In the genomic region with DNA sequence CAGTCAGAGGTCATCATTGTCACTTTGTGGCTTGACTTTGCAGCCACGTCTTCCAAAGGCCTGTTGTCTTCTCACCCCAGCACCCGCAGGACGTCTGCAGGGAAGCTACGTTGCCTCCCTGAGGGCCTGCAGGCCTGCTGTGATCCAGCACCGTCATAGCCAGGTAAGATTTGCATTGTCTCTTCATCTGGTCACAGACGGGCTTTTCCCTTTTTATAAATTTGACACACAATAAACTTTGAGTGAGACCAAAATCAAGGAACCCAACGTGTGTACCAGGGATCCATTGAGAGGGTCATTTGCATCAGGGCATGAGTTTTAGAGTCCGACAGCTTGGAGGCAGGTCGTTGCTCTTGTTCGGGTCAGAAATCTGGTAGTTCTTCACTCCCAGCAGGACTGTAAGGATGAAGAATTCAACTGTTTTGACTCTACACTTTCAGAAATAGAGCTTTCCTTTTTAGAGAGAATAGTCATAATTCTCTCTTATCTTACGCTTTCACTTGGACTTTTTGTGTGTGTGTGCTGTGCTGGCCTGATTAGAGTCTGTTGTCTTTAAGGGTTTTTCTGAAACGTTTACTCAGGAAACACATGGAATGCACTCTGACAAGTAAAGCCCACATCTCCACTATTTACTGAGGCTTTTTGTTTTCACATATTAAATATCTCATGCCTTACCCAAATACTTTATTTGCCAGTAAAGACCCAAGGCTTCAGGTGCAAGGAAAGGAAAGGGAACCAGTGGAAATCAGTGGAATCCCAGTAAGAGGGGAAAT, we compare ENCODE assay signal across 9 cellular contexts.
DNase-seq lines count a peak whose midpoint lies in the region; ATAC-seq lines count a peak whose summit lies in the region.
"Had no signal": no experiment of that assay in that cellular context is flagged by ENCODE, and none has a peak within 500 bp of the region (broad histone marks: within the 10 kb centered on the region; RNA-seq: fewer than 3 reads in every experiment).

No MANE protein-coding gene starts in this region.

- no peaks in the 10 kb centered on the region; the same call in 1 of the 2 replicates for H3K9me3 ChIP-seq in HAP-1

- no peaks in the 10 kb centered on the region for H3K4me1 ChIP-seq in HAP-1

- peak; percentile 78 for DNase-seq in activated effector memory CD4-positive, alpha-beta T cell treated with anti-CD3 and anti-CD28 coated beads, Interleukin-2, amount 50 U/mL, for 16 hours
- DNase-seq in stimulated activated CD4-positive, alpha-beta T cell treated with anti-CD3 and anti-CD28 coated beads, Interleukin-4, amount 100 ng/mL, for 1 hour = peak; percentile 44
- DNase-seq in DMS53 treated with DMSO at 0.1 percent for 48 hours (lab: John Stamatoyannopoulos, UW; ENCODE audit: unreplicated experiment) (no peak), left lobe of liver (ENCODE audit: low spot score) (no peak), HAP-1 (ENCODE audit: low spot score in 2 of 2) (no peak)

- no peak overlapping the region for H3K4me3 ChIP-seq in HAP-1

- in situ Hi-C loops in HAP-1 (cut with MboI; ENCODE audit: low sequenced_read_pairs) = no loop called here

- peaks cover 5% of the 10 kb centered on the region; the same call in 1 of the 2 replicates for H3K27me3 ChIP-seq in HAP-1 (ENCODE audit: low read depth)

- ATAC-seq in GM19467 (IDR thresholded peaks at IDR 0.05; ENCODE audit: unreplicated experiment) (peak; percentile 54), HG03469 (IDR thresholded peaks at IDR 0.05; ENCODE audit: unreplicated experiment) (peak; percentile 64), HG03025 (IDR thresholded peaks at IDR 0.05; ENCODE audit: low FRiP score, unreplicated experiment) (no peak), left lobe of liver (no peak)
- ATAC-seq: Panc1 had no signal

- H3K36me3 ChIP-seq in HAP-1 (replicated peaks) = no peaks in the 10 kb centered on the region

Comparison
In these comparisons a context has a peak if more than half of its experiments do, and no peak if none do; other contexts are left out.
1. ATAC-seq: peak in GM19467 (single experiment) and HG03469 (single experiment); none in HG03025 (single experiment) and left lobe of liver (single experiment).
2. DNase-seq: peak in activated effector memory CD4-positive, alpha-beta T cell treated with anti-CD3 and anti-CD28 coated beads, Interleukin-2, amount 50 U/mL, for 16 hours (single experiment) and stimulated activated CD4-positive, alpha-beta T cell treated with anti-CD3 and anti-CD28 coated beads, Interleukin-4, amount 100 ng/mL, for 1 hour (single experiment); none in DMS53 treated with DMSO at 0.1 percent for 48 hours (single experiment), left lobe of liver (single experiment) and HAP-1 (0 of 2).